Comparison of ENCODE assay signal across 10 cellular contexts in the genomic region with DNA sequence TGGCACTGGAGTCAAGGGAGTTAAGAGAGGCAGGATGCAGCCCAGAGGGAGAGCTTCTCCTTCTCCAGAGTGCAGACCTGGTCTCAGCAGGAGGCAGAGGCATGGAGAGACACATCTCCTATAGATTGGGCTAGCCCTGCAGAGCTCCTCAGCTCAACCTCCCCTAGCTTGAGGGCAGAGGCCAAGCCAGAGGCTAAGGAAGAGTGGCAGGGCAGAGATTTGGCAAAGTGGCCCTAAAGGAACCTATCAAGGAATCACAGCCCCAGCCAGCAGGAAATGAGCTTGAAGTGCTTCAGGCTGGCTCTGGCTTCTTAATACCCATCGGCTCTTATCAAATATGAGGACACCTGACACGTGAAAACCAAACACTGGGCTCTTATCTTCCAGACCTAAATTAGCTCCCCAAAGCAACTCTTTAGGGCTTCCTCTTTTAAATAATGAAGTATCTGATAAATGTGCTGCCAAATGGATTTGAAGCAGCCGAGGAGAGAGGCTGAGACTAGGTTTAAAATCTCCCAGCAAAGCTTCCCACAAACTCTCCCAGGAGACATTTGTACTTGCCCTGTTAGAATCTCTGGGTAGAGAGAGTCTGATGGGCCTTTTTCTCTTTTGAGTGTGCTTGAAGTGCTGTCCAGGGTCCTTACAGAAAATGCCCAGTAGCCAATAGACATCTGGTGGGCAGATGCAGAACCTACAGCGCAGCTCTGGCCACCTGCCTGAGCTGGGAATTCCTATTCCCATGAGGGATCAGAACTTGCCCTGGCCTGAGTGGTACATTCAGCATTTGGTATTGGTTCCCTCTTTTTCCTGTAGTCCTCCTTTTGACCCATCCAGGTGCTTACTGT.
DNase-seq lines count a peak whose midpoint lies in the region; ATAC-seq, FAIRE-seq and TF ChIP-seq lines count a peak whose summit lies in the region.
"Had no signal": no experiment of that assay in that cellular context is flagged by ENCODE, and none has a peak within 500 bp of the region (broad histone marks: within the 10 kb centered on the region; RNA-seq: fewer than 3 reads in every experiment).

No MANE protein-coding gene starts in this region.

- no peak overlapping the region for H3K27ac ChIP-seq in GM12878 (ENCODE audit: control insufficient read depth, insufficient read depth)
- H3K27ac ChIP-seq in left lung: no peak overlapping the region

- no peak overlapping the region for H3K9ac ChIP-seq in GM12878 (ENCODE audit: control insufficient read depth, insufficient read depth, low read length)

- H3K4me2 ChIP-seq in GM12878 (ENCODE audit: control insufficient read depth, insufficient read depth): no peak overlapping the region

- RAD21 ChIA-PET in GM12878 (lab: Charles Lee; ENCODE audit: unreplicated experiment): interaction anchor here (0.6 to 2.2 kb wide), 4 partner anchors 36 to 78 kb away, joined by 3 to 9 read pairs (median 4); no protein-coding TSS in a partner anchor

- H4K20me1 ChIP-seq in GM12878 (ENCODE audit: control insufficient read depth, insufficient read depth): no peaks in the 10 kb centered on the region

- POLR2A ChIA-PET in GM12878 (lab: Charles Lee): no interaction called here

- TF ChIP-seq CTCF in GM12878 (IDR thresholded peaks at IDR 0.05 in 2 of 3, conservative IDR thresholded peaks at IDR 0.05 in 1 of 3; ENCODE audit: control insufficient read depth in 2 of 3, extremely low read depth in 1 of 3, insufficient read depth in 1 of 3, low read depth in 3 of 3, low read length in 3 of 3): peak in 2 of 3 experiments; percentile 24 to 30; a peak in 2 of 6 replicates
- no peak for TF ChIP-seq CTCF in left lung (IDR thresholded peaks at IDR 0.05)

- DNase-seq in DMS79 treated with DMSO at 0.1 percent for 48 hours (lab: John Stamatoyannopoulos, UW) (peak; percentile 97), NCI-H1105 treated with DMSO at 0.1 percent for 48 hours (lab: John Stamatoyannopoulos, UW) (peak; percentile 78), GM12878 (ENCODE audit: low read depth, low spot score) (no peak), left lung (no peak), left colon (no peak)
- DNase-seq in activated CD4-positive, alpha-beta T cell treated with anti-CD3 and anti-CD28 coated beads for 1 hour: no peak
- DNase-seq: activated CD4-positive, alpha-beta T cell treated with anti-CD3 and anti-CD28 coated beads for 36 hours; stimulated activated CD4-positive, alpha-beta T cell treated with anti-CD3 and anti-CD28 coated beads, Interleukin-4, amount 100 ng/mL, for 1 hour had no signal

- WGBS in GM12878 (ENCODE audit: insufficient coverage, insufficient replicate concordance, low lambda C conversion rate, missing lambda C conversion rate): 0% methylated on average over 4 of the region's 4 CpGs

- no peak for FAIRE-seq in GM12878 (lab: Jason Lieb, UNC)

- no peaks in the 10 kb centered on the region for H3K36me3 ChIP-seq in GM12878 (ENCODE audit: control insufficient read depth in 2 of 2, insufficient read depth in 2 of 2, low read length in 1 of 2)
- no peaks in the 10 kb centered on the region for H3K36me3 ChIP-seq in left lung

- TF ChIP-seq POLR2A in GM12878 (IDR thresholded peaks at IDR 0.05; ENCODE audit: low read depth, low read length): no peak

- peak; percentile 65 for ATAC-seq in GM12878
- peak; percentile 67 for ATAC-seq in left lung
- ATAC-seq in HG03108 (IDR thresholded peaks at IDR 0.05; ENCODE audit: unreplicated experiment): no peak
- no peak for ATAC-seq in left colon
- no peak for ATAC-seq in HG03175 (IDR thresholded peaks at IDR 0.05; ENCODE audit: unreplicated experiment)
- ATAC-seq: activated CD4-positive, alpha-beta T cell treated with anti-CD3 and anti-CD28 coated beads for 36 hours had no signal

- H3K4me1 ChIP-seq in GM12878 (ENCODE audit: control insufficient read depth, insufficient read depth, low read length): no peaks in the 10 kb centered on the region
- H3K4me1 ChIP-seq in left lung: no peaks in the 10 kb centered on the region

- BruUV-seq in GM12878 (replicated peaks; lab: Mats Ljungman, UMichigan): no TSS peak

- CTCF ChIA-PET in GM12878 (lab: Yijun Ruan, JAX): interaction anchor here (0.7 to 2.7 kb wide), 8 partner anchors 9 to 621 kb away, joined by 3 to 16 read pairs (median 3); no protein-coding TSS in a partner anchor

- no peak for TF ChIP-seq EP300 in GM12878 (IDR thresholded peaks at IDR 0.05; ENCODE audit: borderline replicate concordance in 1 of 2, control insufficient read depth in 1 of 2, low read depth in 2 of 2, low read length in 2 of 2)

- no peaks in the 10 kb centered on the region for H3K79me2 ChIP-seq in GM12878 (ENCODE audit: control insufficient read depth, insufficient read depth, low read length)

- H3K4me3 ChIP-seq in GM12878 (no peak overlapping the region), left lung (no peak overlapping the region)

- H2AFZ ChIP-seq in GM12878 (ENCODE audit: control insufficient read depth, low read depth, low read length): no peak overlapping the region

- intact Hi-C loops in GM12878 (cut with micrococcal nuclease; ENCODE audit: unreplicated experiment): no loop called here
- intact Hi-C loops in left lung (cut with DNase I): no loop called here
- intact Hi-C loops in left colon (cut with DNase I, micrococcal nuclease): no loop called here

- H3K27me3 ChIP-seq in GM12878 (replicated peaks in 1 of 2; ENCODE audit: control insufficient read depth in 2 of 2, insufficient read depth in 2 of 2, low read length in 1 of 2) (no peaks in the 10 kb centered on the region; a peak in 2 of 4 replicates), left lung (no peaks in the 10 kb centered on the region)

- SMC1A ChIA-PET in GM12878 (lab: Charles Lee; ENCODE audit: uncharacterized antibody, unreplicated experiment): interaction anchor here (0.7 to 2.1 kb wide), 7 partner anchors 11 to 138 kb away, joined by 3 to 12 read pairs (median 3); no protein-coding TSS in a partner anchor

- in situ Hi-C loops in GM12878 (cut with MboI): no loop called here

- TF ChIP-seq RAD21 in GM12878 (IDR thresholded peaks at IDR 0.05; ENCODE audit: insufficient read depth, low read depth, low read length): peak; percentile 35; the same call in 1 of the 2 replicates

- no peaks in the 10 kb centered on the region for H3K9me3 ChIP-seq in GM12878 (replicated peaks; ENCODE audit: control insufficient read depth, insufficient read depth, low read length)
- H3K9me3 ChIP-seq in left lung: no peaks in the 10 kb centered on the region

TF ChIP-seq in GM12878, 131 proteins besides CTCF, POLR2A, EP300 and RAD21:
- TF ChIP-seq SUZ12 (IDR thresholded peaks at IDR 0.05; ENCODE audit: unreplicated experiment) (no peak), TBL1XR1 (IDR thresholded peaks at IDR 0.05; ENCODE audit: low read depth, low read length) (no peak), PAX8 (IDR thresholded peaks at IDR 0.05) (no peak), RCOR1 (conservative IDR thresholded peaks at IDR 0.05; ENCODE audit: low read depth, low read length) (no peak)
- TF ChIP-seq, protein P1, sequence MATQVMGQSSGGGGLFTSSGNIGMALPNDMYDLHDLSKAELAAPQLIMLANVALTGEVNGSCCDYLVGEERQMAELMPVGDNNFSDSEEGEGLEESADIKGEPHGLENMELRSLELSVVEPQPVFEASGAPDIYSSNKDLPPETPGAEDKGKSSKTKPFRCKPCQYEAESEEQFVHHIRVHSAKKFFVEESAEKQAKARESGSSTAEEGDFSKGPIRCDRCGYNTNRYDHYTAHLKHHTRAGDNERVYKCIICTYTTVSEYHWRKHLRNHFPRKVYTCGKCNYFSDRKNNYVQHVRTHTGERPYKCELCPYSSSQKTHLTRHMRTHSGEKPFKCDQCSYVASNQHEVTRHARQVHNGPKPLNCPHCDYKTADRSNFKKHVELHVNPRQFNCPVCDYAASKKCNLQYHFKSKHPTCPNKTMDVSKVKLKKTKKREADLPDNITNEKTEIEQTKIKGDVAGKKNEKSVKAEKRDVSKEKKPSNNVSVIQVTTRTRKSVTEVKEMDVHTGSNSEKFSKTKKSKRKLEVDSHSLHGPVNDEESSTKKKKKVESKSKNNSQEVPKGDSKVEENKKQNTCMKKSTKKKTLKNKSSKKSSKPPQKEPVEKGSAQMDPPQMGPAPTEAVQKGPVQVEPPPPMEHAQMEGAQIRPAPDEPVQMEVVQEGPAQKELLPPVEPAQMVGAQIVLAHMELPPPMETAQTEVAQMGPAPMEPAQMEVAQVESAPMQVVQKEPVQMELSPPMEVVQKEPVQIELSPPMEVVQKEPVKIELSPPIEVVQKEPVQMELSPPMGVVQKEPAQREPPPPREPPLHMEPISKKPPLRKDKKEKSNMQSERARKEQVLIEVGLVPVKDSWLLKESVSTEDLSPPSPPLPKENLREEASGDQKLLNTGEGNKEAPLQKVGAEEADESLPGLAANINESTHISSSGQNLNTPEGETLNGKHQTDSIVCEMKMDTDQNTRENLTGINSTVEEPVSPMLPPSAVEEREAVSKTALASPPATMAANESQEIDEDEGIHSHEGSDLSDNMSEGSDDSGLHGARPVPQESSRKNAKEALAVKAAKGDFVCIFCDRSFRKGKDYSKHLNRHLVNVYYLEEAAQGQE (IDR thresholded peaks at IDR 0.05; ENCODE audit: low read depth, low read length): peak; percentile 88

Comparison
In these comparisons a context has a peak if more than half of its experiments do, and no peak if none do; other contexts are left out.
1. DNase-seq: peak in DMS79 treated with DMSO at 0.1 percent for 48 hours (single experiment) and NCI-H1105 treated with DMSO at 0.1 percent for 48 hours (single experiment); none in GM12878 (single experiment), left lung (0 of 2), left colon (0 of 2) and activated CD4-positive, alpha-beta T cell treated with anti-CD3 and anti-CD28 coated beads for 1 hour (single experiment).
2. ATAC-seq: peak in GM12878 (single experiment) and left lung (single experiment); none in HG03108 (single experiment), left colon (single experiment) and HG03175 (single experiment).
3. CTCF ChIP-seq: peak in GM12878 (2 of 3); none in left lung (0 of 2).